ENCODE assay signal across 16 cellular contexts in genomic region chr6:12032783-12033573, GRCh38. TPM values are rescaled to one million over a fixed set of nuclear protein-coding genes. Genes with fewer than 3 reads are reported as not detected.
A peak's percentile ranks its signal among the peaks of the same experiment; 100 is the strongest.
DNase-seq lines count a peak whose midpoint lies in the region; ATAC-seq, FAIRE-seq and TF ChIP-seq lines count a peak whose summit lies in the region.
"Had no signal": no experiment of that assay in that cellular context is flagged by ENCODE, and none has a peak within 500 bp of the region (broad histone marks: within the 10 kb centered on the region; RNA-seq: fewer than 3 reads in every experiment).

No MANE protein-coding gene starts in this region.

- no peak for TF ChIP-seq RAD21 in K562 (CRISPR knock-in tag; conservative IDR thresholded peaks at IDR 0.05 in 1 of 2, IDR thresholded peaks at IDR 0.05 in 1 of 2)

- H3K9me3 Mint-ChIP-seq in CD4-positive, alpha-beta T cell, result peaks cover 11% of the 10 kb centered on the region

- H3K9me3 ChIP-seq in CD4-positive, alpha-beta T cell (ENCODE audit: control insufficient read depth, low read length), result peaks cover 25% of the 10 kb centered on the region
- peaks cover 13% of the 10 kb centered on the region for H3K9me3 ChIP-seq in K562 (replicated peaks; ENCODE audit: control insufficient read depth, insufficient read depth, low read depth, low read length)
- no peaks in the 10 kb centered on the region for H3K9me3 ChIP-seq in keratinocyte (ENCODE audit: control insufficient read depth, low read depth, low read length)

- H3K79me2 ChIP-seq in K562 (ENCODE audit: control insufficient read depth, insufficient read depth, low read length), result peaks cover 98% of the 10 kb centered on the region
- H3K79me2 ChIP-seq in keratinocyte (ENCODE audit: control insufficient read depth, insufficient read depth, low read length), result peaks cover 74% of the 10 kb centered on the region

- peaks cover 49% of the 10 kb centered on the region for H3K36me3 Mint-ChIP-seq in CD4-positive, alpha-beta T cell (ENCODE audit: low read depth)

- TF ChIP-seq CTCF in AG10803 (conservative IDR thresholded peaks at IDR 0.05; ENCODE audit: low read length), result no peak
- TF ChIP-seq CTCF in CD4-positive, alpha-beta T cell (IDR thresholded peaks at IDR 0.05), result no peak
- TF ChIP-seq CTCF in K562 (IDR thresholded peaks at IDR 0.05 in 2 of 3, conservative IDR thresholded peaks at IDR 0.05 in 1 of 3; ENCODE audit: insufficient read depth in 2 of 3, low read depth in 1 of 3, low read length in 3 of 3), result no peak
- no peak for TF ChIP-seq CTCF in keratinocyte (optimal IDR thresholded peaks at IDR 0.05 in 1 of 3, IDR thresholded peaks at IDR 0.05 in 1 of 3, conservative IDR thresholded peaks at IDR 0.05 in 1 of 3; ENCODE audit: extremely low read depth in 1 of 3, insufficient read depth in 2 of 3, low read length in 3 of 3)

- FAIRE-seq in K562 (lab: Jason Lieb, UNC) (no peak), keratinocyte (lab: Jason Lieb, UNC) (no peak)
- FAIRE-seq: D721Med had no signal

- no peak overlapping the region for H3K27ac Mint-ChIP-seq in CD4-positive, alpha-beta T cell
- H3K27ac Mint-ChIP-seq: HFFc6 had no signal

- no peaks in the 10 kb centered on the region for H3K9me1 ChIP-seq in K562 (ENCODE audit: control insufficient read depth, insufficient read depth, low read length)
- H3K9me1 ChIP-seq in keratinocyte (ENCODE audit: control insufficient read depth, extremely low read depth, insufficient read depth, low read length), result no peaks in the 10 kb centered on the region

- WGBS in K562 (ENCODE audit: insufficient coverage, low coverage, missing lambda C conversion rate), result 43% methylated on average over 8 of the region's 8 CpGs

- TF ChIP-seq POLR2A in K562 (conservative IDR thresholded peaks at IDR 0.05), result no peak

- no peak for TF ChIP-seq EP300 in K562 (IDR thresholded peaks at IDR 0.05; ENCODE audit: low read length)

- no peaks in the 10 kb centered on the region for H4K20me1 ChIP-seq in K562 (replicated peaks; ENCODE audit: control insufficient read depth, insufficient read depth, low read length)
- no peaks in the 10 kb centered on the region for H4K20me1 ChIP-seq in keratinocyte (ENCODE audit: control insufficient read depth, extremely low read depth, insufficient read depth, low read length)

- no peak overlapping the region for H3K4me2 ChIP-seq in K562 (ENCODE audit: insufficient read depth, low read length)
- H3K4me2 ChIP-seq in keratinocyte (ENCODE audit: control insufficient read depth, extremely low read depth, insufficient read depth, low read depth, low read length), result peak overlapping the region; percentile 0

- H3K36me3 ChIP-seq in K562 (ENCODE audit: control insufficient read depth, insufficient read depth, low read length) (peaks cover 40% of the 10 kb centered on the region), keratinocyte (ENCODE audit: control insufficient read depth in 2 of 2, extremely low read depth in 1 of 2, insufficient read depth in 2 of 2, low read length in 2 of 2) (peaks cover 0 to under 1% of the 10 kb centered on the region in 2 experiments)

- H3K27ac ChIP-seq in CD4-positive, alpha-beta T cell (ENCODE audit: low read depth, low read length), result no peak overlapping the region
- H3K27ac ChIP-seq in K562 (ENCODE audit: extremely low read depth, low read depth, low read length) (no peak overlapping the region), keratinocyte (ENCODE audit: control insufficient read depth, insufficient read depth, low read length) (peak overlapping the region; percentile 30)

- in situ Hi-C loops in K562 (cut with MboI), result no loop called here

- H3K4me1 ChIP-seq in K562 (replicated peaks in 1 of 2; ENCODE audit: control insufficient read depth in 2 of 2, insufficient read depth in 2 of 2, low read length in 2 of 2), result peaks cover 8 to 17% of the 10 kb centered on the region in 2 experiments
- peaks cover 44% of the 10 kb centered on the region for H3K4me1 ChIP-seq in keratinocyte (ENCODE audit: control insufficient read depth, extremely low read depth, insufficient read depth, low read length)

- no peaks in the 10 kb centered on the region for H3K27me3 Mint-ChIP-seq in CD4-positive, alpha-beta T cell
- H3K27me3 Mint-ChIP-seq: CD4-positive, alpha-beta memory T cell had no signal

- peaks cover 83% of the 10 kb centered on the region for H3K4me1 Mint-ChIP-seq in CD4-positive, alpha-beta T cell (ENCODE audit: low read depth)

- POLR2A ChIA-PET in CD4-positive, alpha-beta T cell (lab: Charles Lee), result no interaction called here
- POLR2A ChIA-PET in K562 (lab: Yijun Ruan, JAX), result interaction anchor here (0.9 kb wide), 1 partner anchor 11 kb away, joined by 4 read pairs; no protein-coding TSS in a partner anchor

- no TSS peak for BruUV-seq in K562 (replicated peaks; lab: Mats Ljungman, UMichigan)

- dilution Hi-C loops in keratinocyte (cut with MboI; ENCODE audit: extremely low pct_ligation_motif_present, low sequenced_read_pairs), result no loop called here

- no peak overlapping the region for H3K4me3 ChIP-seq in AG10803 (ENCODE audit: low read length)
- no peak overlapping the region for H3K4me3 ChIP-seq in K562
- no peak overlapping the region for H3K4me3 ChIP-seq in keratinocyte (ENCODE audit: control insufficient read depth in 2 of 3, extremely low read depth in 1 of 3, insufficient read depth in 2 of 3, low read depth in 1 of 3, low read length in 3 of 3)

- DNase-seq in AG10803 (ENCODE audit: low read depth) (peak; percentile 19), K562 (ENCODE audit: extremely low read depth in 1 of 4, low spot score in 3 of 4) (peak in 1 of 4 experiments; percentile 34), keratinocyte (ENCODE audit: low read depth, low spot score) (no peak), OCI-M1 (lab: John Stamatoyannopoulos, UW) (no peak), NCI-H1092 (lab: John Stamatoyannopoulos, UW) (no peak), D341Med (ENCODE audit: low spot score) (no peak)
- DNase-seq in CD4-positive, alpha-beta T cell, result no peak
- DNase-seq: CD4-positive, alpha-beta memory T cell; DMS79; HFFc6; NCI-H1417; NCI-H1930; NCI-H2171; NCI-H446 had no signal

- ATAC-seq in CD4-positive, alpha-beta T cell (ENCODE audit: poor library complexity), result no peak
- peak; percentile 35 for ATAC-seq in K562
- ATAC-seq: PC-3 had no signal

- no peak overlapping the region for H3K9ac ChIP-seq in K562 (ENCODE audit: insufficient read depth in 1 of 2, low read depth in 2 of 2, low read length in 2 of 2)
- no peak overlapping the region for H3K9ac ChIP-seq in keratinocyte (ENCODE audit: control insufficient read depth, extremely low read depth, insufficient read depth, low read length)

- peak overlapping the region; percentile 3 for H3K4me3 Mint-ChIP-seq in CD4-positive, alpha-beta T cell
- H3K4me3 Mint-ChIP-seq: CD4-positive, alpha-beta memory T cell; HFFc6 had no signal

- intact Hi-C loops in CD4-positive, alpha-beta T cell (cut with DNase I, micrococcal nuclease), result no loop called here
- intact Hi-C loops in K562 (cut with micrococcal nuclease), result no loop called here

- H3K27me3 ChIP-seq in CD4-positive, alpha-beta T cell (ENCODE audit: control insufficient read depth, insufficient read depth, low read length), result no peaks in the 10 kb centered on the region
- H3K27me3 ChIP-seq in K562 (ENCODE audit: control insufficient read depth in 2 of 2, insufficient read depth in 2 of 2, low read length in 2 of 2) (no peaks in the 10 kb centered on the region), keratinocyte (ENCODE audit: control insufficient read depth, extremely low read depth, insufficient read depth, low read length) (no peaks in the 10 kb centered on the region)

- H2AFZ ChIP-seq in K562 (ENCODE audit: low read depth, low read length), result no peak overlapping the region
- no peak overlapping the region for H2AFZ ChIP-seq in keratinocyte (ENCODE audit: control insufficient read depth, low read length)

- CTCF ChIA-PET in CD4-positive, alpha-beta T cell (lab: Charles Lee), result no interaction called here
- CTCF ChIA-PET in K562 (lab: Yijun Ruan, JAX; ENCODE audit: low intra/inter-chr PET ratio), result no interaction called here

TF ChIP-seq in K562, 482 proteins besides CTCF, POLR2A, EP300 and RAD21 (continues in another document):
- TF ChIP-seq ZNF184 (CRISPR knock-in tag; IDR thresholded peaks at IDR 0.05) (no peak), MTA2 (IDR thresholded peaks at IDR 0.05; ENCODE audit: low read depth) (peak; percentile 40; the same call in 1 of the 2 replicates), NCOR1 (IDR thresholded peaks at IDR 0.05) (peak; percentile 64), TOE1 (IDR thresholded peaks at IDR 0.05; ENCODE audit: borderline replicate concordance) (0 out of 2 replicates have a peak, but pooled peaks have one; percentile 28), TOE1 (CRISPR knock-in tag; IDR thresholded peaks at IDR 0.05; ENCODE audit: borderline replicate concordance, low read depth) (no peak), SMAD3 (CRISPR knock-in tag; conservative IDR thresholded peaks at IDR 0.05) (no peak)

RNA-seq across cellular contexts. Expression of gene HIVEP1, which starts 20.9 kb away (rescaled TPM):
- total RNA-seq in CD4-positive, alpha-beta T cell, result 10 to 100 TPM; 76.3 to 78.8 TPM
- total RNA-seq in K562 (2011; cell fraction: chromatin; rRNA removed; ENCODE audit: low replicate concordance), result 53.0 and 162 TPM in 2 replicates
- 38.2 and 56.5 TPM in 2 replicates for total RNA-seq in K562 (2011; cell fraction: nucleolus; rRNA removed)
- 82.4 and 142 TPM in 2 replicates for total RNA-seq in K562 (2011; cell fraction: nucleoplasm; rRNA removed)
- total RNA-seq in K562 (2014; rRNA removed) (19.3 and 21.7 TPM in 2 replicates), K562 (2014; rRNA removed; fragmentation: Illumina TruSeq; extraction: Trizol) (33.3 and 37.1 TPM in 2 replicates), K562 (2015; rRNA removed; fragmentation: Illumina TruSeq; extraction: Trizol) (29.3 and 30.4 TPM in 2 replicates), K562 (2021) (25.8 and 28.8 TPM in 2 replicates)
- polyA plus RNA-seq in K562 (2011; rRNA removed) (16.9 and 18.2 TPM in 2 replicates), K562 (2014; fragmentation: Illumina TruSeq; extraction: Trizol) (20.9 and 24.9 TPM in 2 replicates), K562 (2014; fragmentation: Nextera tagmentation; extraction: Ambion mirVana) (1 to 10 TPM; 6.0 to 6.2 TPM), K562 (2014; rRNA removed) (14.6 and 18.4 TPM in 2 replicates), keratinocyte (13.7 to 18.9 TPM (median 18.8 TPM) in 3 replicates)
- polyA plus RNA-seq in K562 (2011; cell fraction: cytosol; rRNA removed), result 19.3 and 22.5 TPM in 2 replicates
- 35.9 and 42.5 TPM in 2 replicates for polyA plus RNA-seq in K562 (2011; cell fraction: nucleus; rRNA removed)
- polyA plus RNA-seq in K562 (2012), result 11.0 and 12.9 TPM in 2 replicates
- polyA minus RNA-seq in K562 (2011; rRNA and poly(A)+ RNA removed), result 64.9 and 75.2 TPM in 2 replicates
- 21.6 and 23.0 TPM in 2 replicates for polyA minus RNA-seq in K562 (2011; cell fraction: cytosol; rRNA and poly(A)+ RNA removed)
- 68.8 and 114 TPM in 2 replicates for polyA minus RNA-seq in K562 (2011; cell fraction: nucleus; rRNA and poly(A)+ RNA removed)
- 27.1 TPM for polyA plus RNA-seq in keratinocyte (2011; ENCODE audit: low read depth)
- polyA plus RNA-seq in keratinocyte (2011; cell fraction: cytosol; rRNA removed), result 10.4 and 13.9 TPM in 2 replicates
- polyA plus RNA-seq in keratinocyte (2011; cell fraction: nucleus; rRNA removed), result 38.9 and 42.7 TPM in 2 replicates
- 11.4 and 16.2 TPM in 2 replicates for polyA plus RNA-seq in keratinocyte (2012; ENCODE audit: low replicate concordance)
- 30.9 to 53.7 TPM (median 48.9 TPM) in 3 replicates for polyA minus RNA-seq in keratinocyte
- polyA minus RNA-seq in keratinocyte (2011; cell fraction: cytosol; rRNA and poly(A)+ RNA removed), result 17.1 TPM
- 47.5 and 78.3 TPM in 2 replicates for polyA minus RNA-seq in keratinocyte (2011; cell fraction: nucleus; rRNA and poly(A)+ RNA removed)
